ENCODE assay signal across 8 cellular contexts in genomic region chr10:97497572-97498075, GRCh38.
DNase-seq lines count a peak whose midpoint lies in the region; ATAC-seq and TF ChIP-seq lines count a peak whose summit lies in the region.

No MANE protein-coding gene starts in this region.

- H3K27me3 ChIP-seq in layer of hippocampus (ENCODE audit: control insufficient read depth, insufficient read depth, low read length) = no peaks in the 10 kb centered on the region

- TF ChIP-seq POLR2A in GM10847 (IDR thresholded peaks at IDR 0.05; ENCODE audit: extremely low read depth, insufficient read length) = peak; percentile 45

- DNase-seq in NCI-H510A treated with DMSO at 0.1 percent for 48 hours (lab: John Stamatoyannopoulos, UW) (peak; percentile 57), choroid plexus epithelial cell (ENCODE audit: low read depth) (peak; percentile 87)
- DNase-seq in activated CD4-positive, alpha-beta T cell treated with anti-CD3 and anti-CD28 coated beads for 4 hours = peak; percentile 56 to 72
- DNase-seq in stimulated activated CD4-positive, alpha-beta T cell treated with anti-CD3 and anti-CD28 coated beads, Interleukin-1b, Interleukin-23, amount 100 ng/mL, for 4 hours (ENCODE audit: low read depth in 2 of 2) = peak; percentile 53 to 63

- H3K27ac ChIP-seq in layer of hippocampus (ENCODE audit: low read depth, low read length) = peak overlapping the region; percentile 96

- H3K4me3 ChIP-seq in choroid plexus epithelial cell (ENCODE audit: low read depth, low read length) = peak overlapping the region; percentile 99

- ATAC-seq in HG03139 (IDR thresholded peaks at IDR 0.05; ENCODE audit: unreplicated experiment) = peak; percentile 31
- ATAC-seq in GM19452 (IDR thresholded peaks at IDR 0.05; ENCODE audit: unreplicated experiment) = no peak

- no peak for TF ChIP-seq CTCF in choroid plexus epithelial cell (conservative IDR thresholded peaks at IDR 0.05; ENCODE audit: low read depth, low read length)
